In the genomic region with DNA sequence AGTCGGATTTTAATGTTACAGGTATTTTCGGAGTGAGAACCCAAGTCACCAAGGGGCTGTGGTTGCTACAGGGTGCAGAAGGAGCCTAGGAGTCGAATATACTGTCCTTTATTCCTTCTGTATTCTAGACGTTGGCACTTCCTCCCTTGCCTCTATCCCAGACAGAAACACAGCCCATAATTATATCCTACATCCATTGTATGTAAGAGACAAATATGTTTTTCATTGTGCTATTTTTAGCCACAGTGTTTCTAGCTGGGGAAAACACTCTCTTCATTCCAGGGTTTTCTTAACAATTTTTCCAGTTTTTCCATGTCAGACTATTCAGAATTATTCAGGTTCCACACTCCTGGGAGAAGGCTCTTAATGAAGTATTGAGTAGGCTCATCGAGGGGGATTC, we compare ENCODE assay signal across 18 cellular contexts. TPM values are rescaled to one million over a fixed set of nuclear protein-coding genes. Genes with fewer than 3 reads are reported as not detected.
DNase-seq lines count a peak whose midpoint lies in the region; ATAC-seq and TF ChIP-seq lines count a peak whose summit lies in the region.
"Had no signal": no experiment of that assay in that cellular context is flagged by ENCODE, and none has a peak within 500 bp of the region (broad histone marks: within the 10 kb centered on the region; RNA-seq: fewer than 3 reads in every experiment).

No MANE protein-coding gene starts in this region.

- no peaks in the 10 kb centered on the region for H3K9me3 ChIP-seq in SK-N-MC (ENCODE audit: low read depth, low read length)
- H3K9me3 ChIP-seq in gastrocnemius medialis: no peaks in the 10 kb centered on the region
- H3K9me3 ChIP-seq: A549 had no signal

- no peaks in the 10 kb centered on the region for H3K9me3 Mint-ChIP-seq in mesothelial cell of epicardium
- H3K9me3 Mint-ChIP-seq in natural killer cell treated with Interleukin-12 subunit alpha and Interleukin-12 subunit beta and Interleukin-15 and Interleukin-18, amount 100 ng/mL, for 72 hours: no peaks in the 10 kb centered on the region
- H3K9me3 Mint-ChIP-seq: CD4-positive, alpha-beta T cell had no signal

- no peaks in the 10 kb centered on the region for H3K27me3 ChIP-seq in gastrocnemius medialis

- DNase-seq in SK-N-MC (ENCODE audit: low read depth, low spot score) (no peak), dermis blood vessel endothelial cell (peak; percentile 19), mesothelial cell of epicardium (ENCODE audit: low spot score in 2 of 2, unreplicated experiment in 2 of 2) (no peak), gastrocnemius medialis (no peak)
- no peak for DNase-seq in stimulated activated CD4-positive, alpha-beta T cell treated with anti-CD3 and anti-CD28 coated beads, Interleukin-4, amount 100 ng/mL, for 1 hour
- DNase-seq in natural killer cell treated with Interleukin-12 subunit alpha and Interleukin-12 subunit beta and Interleukin-15 and Interleukin-18, amount 100 ng/mL, for 72 hours (ENCODE audit: low spot score): no peak
- DNase-seq: CD4-positive, alpha-beta T cell; EL; GOT3; NCI-H1092 treated with DMSO at 0.1 percent for 48 hours; NCI-H1694; NCI-H2107; NCI-H226; NCI-H524 had no signal

- peak overlapping the region; percentile 31; the same call in 1 of the 2 replicates for H3K27ac ChIP-seq in SK-N-MC
- H3K27ac ChIP-seq in gastrocnemius medialis: peak overlapping the region; percentile 64 to 78 (median 68)
- H3K27ac ChIP-seq: A549 had no signal

- H3K9ac ChIP-seq in SK-N-MC (ENCODE audit: insufficient read length): no peak overlapping the region

- ATAC-seq in gastrocnemius medialis: no peak
- no peak for ATAC-seq in GM19452 (IDR thresholded peaks at IDR 0.05; ENCODE audit: unreplicated experiment)
- no peak for ATAC-seq in HG02610 (IDR thresholded peaks at IDR 0.05; ENCODE audit: unreplicated experiment)
- no peak for ATAC-seq in natural killer cell treated with Interleukin-12 subunit alpha and Interleukin-12 subunit beta and Interleukin-15 and Interleukin-18, amount 100 ng/mL, for 72 hours
- ATAC-seq: A549, GM12878 had no signal

- H3K27ac Mint-ChIP-seq in mesothelial cell of epicardium: peak overlapping the region; percentile 76
- no peak overlapping the region for H3K27ac Mint-ChIP-seq in natural killer cell treated with Interleukin-12 subunit alpha and Interleukin-12 subunit beta and Interleukin-15 and Interleukin-18, amount 100 ng/mL, for 72 hours
- H3K27ac Mint-ChIP-seq: CD4-positive, alpha-beta T cell had no signal

- H3K27me3 Mint-ChIP-seq in mesothelial cell of epicardium (ENCODE audit: low read depth): no peaks in the 10 kb centered on the region
- H3K27me3 Mint-ChIP-seq in natural killer cell treated with Interleukin-12 subunit alpha and Interleukin-12 subunit beta and Interleukin-15 and Interleukin-18, amount 100 ng/mL, for 72 hours: peaks cover 0 to 15% of the 10 kb centered on the region in 2 donors

- in situ Hi-C loops in gastrocnemius medialis (cut with MboI; ENCODE audit: low sequenced_read_pairs in 4 of 4): loop anchor here in 1 of 4 donors (25.0 kb wide), 1 partner anchor 121 kb away; no protein-coding TSS in a partner anchor

- H3K4me1 Mint-ChIP-seq in mesothelial cell of epicardium: peaks cover 77% of the 10 kb centered on the region
- H3K4me1 Mint-ChIP-seq in natural killer cell treated with Interleukin-12 subunit alpha and Interleukin-12 subunit beta and Interleukin-15 and Interleukin-18, amount 100 ng/mL, for 72 hours (ENCODE audit: low read depth in 2 of 2): no peaks in the 10 kb centered on the region

- TF ChIP-seq POLR2A in gastrocnemius medialis (IDR thresholded peaks at IDR 0.05): no peak

- intact Hi-C loops in gastrocnemius medialis (cut with DNase I; ENCODE audit: low total_unique reads): no loop called here

- H3K36me3 ChIP-seq in SK-N-MC (ENCODE audit: insufficient read depth, low read length): no peaks in the 10 kb centered on the region
- no peaks in the 10 kb centered on the region for H3K36me3 ChIP-seq in gastrocnemius medialis

- H3K4me1 ChIP-seq in gastrocnemius medialis: peaks cover 75 to 83% of the 10 kb centered on the region in 2 donors
- H3K4me1 ChIP-seq: A549 had no signal

- peak overlapping the region; percentile 78 for H3K4me3 Mint-ChIP-seq in mesothelial cell of epicardium
- H3K4me3 Mint-ChIP-seq in natural killer cell treated with Interleukin-12 subunit alpha and Interleukin-12 subunit beta and Interleukin-15 and Interleukin-18, amount 100 ng/mL, for 72 hours: no peak overlapping the region
- H3K4me3 Mint-ChIP-seq: CD4-positive, alpha-beta T cell had no signal

- peaks cover 15% of the 10 kb centered on the region for H3K36me3 Mint-ChIP-seq in mesothelial cell of epicardium
- H3K36me3 Mint-ChIP-seq in natural killer cell treated with Interleukin-12 subunit alpha and Interleukin-12 subunit beta and Interleukin-15 and Interleukin-18, amount 100 ng/mL, for 72 hours: no peaks in the 10 kb centered on the region

- TF ChIP-seq CTCF in mesothelial cell of epicardium (IDR thresholded peaks at IDR 0.05; ENCODE audit: unreplicated experiment) (no peak), gastrocnemius medialis (IDR thresholded peaks at IDR 0.05 in 4 of 5, conservative IDR thresholded peaks at IDR 0.05 in 1 of 5) (no peak)

- H3K4me3 ChIP-seq in SK-N-MC (no peak overlapping the region), gastrocnemius medialis (no peak overlapping the region)
- H3K4me3 ChIP-seq: A549, GM12878 had no signal

RNA-seq across cellular contexts. Expression of a gene that starts 32.6 kb away (rescaled TPM):
- total RNA-seq in dermis blood vessel endothelial cell: 7.5 and 15.3 TPM in 2 replicates
- total RNA-seq in mesothelial cell of epicardium: 155 to 167 TPM (median 161 TPM) in 3 replicates
- total RNA-seq in gastrocnemius medialis: 100 to 1,000 TPM; 152 to 266 (median 155) TPM
- 1 to 10 TPM; 1.0 to 2.3 TPM for total RNA-seq in natural killer cell treated with Interleukin-12 subunit alpha and Interleukin-12 subunit beta and Interleukin-15 and Interleukin-18, amount 100 ng/mL, for 72 hours
- total RNA-seq: CD4-positive, alpha-beta T cell had no signal
